Comparison of ENCODE assay signal across 31 cellular contexts in genomic region chr2:118889995-118890394, GRCh38. TPM values are rescaled to one million over a fixed set of nuclear protein-coding genes. Genes with fewer than 3 reads are reported as not detected.
"Had no signal": no experiment of that assay in that cellular context is flagged by ENCODE, and none has a peak within 500 bp of the region (broad histone marks: within the 10 kb centered on the region; RNA-seq: fewer than 3 reads in every experiment).

No MANE protein-coding gene starts in this region.

- H3K36me3 ChIP-seq: ascending aorta, brain microvascular endothelial cell, breast epithelium had no signal

- H3K4me3 ChIP-seq: ascending aorta, body of pancreas, breast epithelium had no signal

- H3K27ac ChIP-seq: ascending aorta, body of pancreas, brain microvascular endothelial cell, breast epithelium, VCaP had no signal

- H3K27me3 ChIP-seq: ascending aorta, body of pancreas, brain microvascular endothelial cell, breast epithelium had no signal

- H3K4me1 ChIP-seq: ascending aorta, body of pancreas, breast epithelium had no signal

- DNase-seq: activated B cell treated with CpG ODN at 0.5 μM for 24 hours; activated CD4-positive, alpha-beta memory T cell treated with anti-CD3 and anti-CD28 coated beads for 36 hours; activated CD4-positive, alpha-beta T cell treated with anti-CD3 and anti-CD28 coated beads for 4 hours; activated CD4-positive, alpha-beta T cell treated with anti-CD3 and anti-CD28 coated beads, Interleukin-2, amount 10 ng/mL, durations not matched to agents 24 days and 14 days; activated CD4-positive, alpha-beta T cell treated with anti-CD3 and anti-CD28 coated beads, Interleukin-2, amount 50 U/mL, for 1 hour; activated CD4-positive, alpha-beta T cell treated with anti-CD3 and anti-CD28 coated beads, Interleukin-2, amount 50 U/mL, for 4 hours; activated CD4-positive, CD25-positive, alpha-beta regulatory T cell treated with anti-CD3 and anti-CD28 coated beads, Interleukin-2, amount 50 U/mL, for 72 hours; activated CD8-positive, alpha-beta memory T cell treated with anti-CD3 and anti-CD28 coated beads, Interleukin-2, amount 50 U/mL, for 4 hours; activated CD8-positive, alpha-beta T cell treated with anti-CD3 and anti-CD28 coated beads for 36 hours; activated effector memory CD4-positive, alpha-beta T cell treated with Interleukin-2 at 50 U/mL for 16 hours; activated gamma-delta T cell; activated naive CD4-positive, alpha-beta T cell; activated naive CD4-positive, alpha-beta T cell treated with anti-CD3 and anti-CD28 coated beads for 36 hours; activated naive CD4-positive, alpha-beta T cell treated with anti-CD3 and anti-CD28 coated beads, Interleukin-2, amount 50 U/mL, for 16 hours; activated naive CD8-positive, alpha-beta T cell treated with anti-CD3 and anti-CD28 coated beads for 36 hours; activated T-cell treated with anti-CD3 and anti-CD28 coated beads, Interleukin-2, amount 50 U/mL, for 24 hours; activated T-cell treated with anti-CD3 and anti-CD28 coated beads, Interleukin-2, amount 50 U/mL, for 48 hours; amygdala; anterior cingulate cortex; body of pancreas; brain microvascular endothelial cell; central memory CD4-positive, alpha-beta T cell; T-helper 1 cell; T-helper 2 cell; T-helper 9 cell had no signal

RNA-seq across cellular contexts. Expression of gene EN1, which starts 42.5 kb away (rescaled TPM):
- total RNA-seq: activated B cell treated with CpG ODN at 0.5 μM for 24 hours; activated CD4-positive, alpha-beta memory T cell treated with anti-CD3 and anti-CD28 coated beads for 36 hours; activated CD4-positive, alpha-beta T cell treated with anti-CD3 and anti-CD28 coated beads, Interleukin-2, amount 10 ng/mL, durations not matched to agents 24 days and 14 days; activated CD8-positive, alpha-beta memory T cell treated with anti-CD3 and anti-CD28 coated beads for 36 hours; activated CD8-positive, alpha-beta T cell treated with anti-CD3 and anti-CD28 coated beads for 36 hours; activated naive CD4-positive, alpha-beta T cell treated with anti-CD3 and anti-CD28 coated beads for 36 hours; activated naive CD4-positive, alpha-beta T cell treated with anti-CD3 and anti-CD28 coated beads, Interleukin-2, amount 50 U/mL, for 72 hours; activated naive CD8-positive, alpha-beta T cell treated with anti-CD3 and anti-CD28 coated beads for 36 hours; activated T-helper 2 cell treated with anti-CD3 and anti-CD28 coated beads, Interferon-gamma antibody, Interleukin-2, Interleukin-4, amounts not matched to agents 10 μg/mL and 5 μg/mL and 100 μg/mL, durations not matched to agents 14 hours and 24 hours and 36 hours; ascending aorta; body of pancreas had no signal

RNA-seq across cellular contexts. Expression of gene MARCO, which starts 52.0 kb away (rescaled TPM):
- total RNA-seq: activated B cell treated with CpG ODN at 0.5 μM for 24 hours; activated CD4-positive, alpha-beta memory T cell treated with anti-CD3 and anti-CD28 coated beads for 36 hours; activated CD4-positive, alpha-beta T cell treated with anti-CD3 and anti-CD28 coated beads, Interleukin-2, amount 10 ng/mL, durations not matched to agents 24 days and 14 days; activated CD8-positive, alpha-beta memory T cell treated with anti-CD3 and anti-CD28 coated beads for 36 hours; activated CD8-positive, alpha-beta T cell treated with anti-CD3 and anti-CD28 coated beads for 36 hours; activated naive CD4-positive, alpha-beta T cell treated with anti-CD3 and anti-CD28 coated beads for 36 hours; activated naive CD4-positive, alpha-beta T cell treated with anti-CD3 and anti-CD28 coated beads, Interleukin-2, amount 50 U/mL, for 72 hours; activated naive CD8-positive, alpha-beta T cell treated with anti-CD3 and anti-CD28 coated beads for 36 hours; activated T-helper 2 cell treated with anti-CD3 and anti-CD28 coated beads, Interferon-gamma antibody, Interleukin-2, Interleukin-4, amounts not matched to agents 10 μg/mL and 5 μg/mL and 100 μg/mL, durations not matched to agents 14 hours and 24 hours and 36 hours had no signal
